Comparison of ENCODE assay signal across 1 cellular context in genomic region chr16:12199524-12199923, GRCh38.
A peak's percentile ranks its signal among the peaks of the same experiment; 100 is the strongest.
TF ChIP-seq lines count a peak whose summit lies in the region.

No MANE protein-coding gene starts in this region.

TF ChIP-seq in HEK293, 187 proteins besides CTCF, POLR2A, EP300 and RAD21 (continued from another document):
- TF ChIP-seq REST (tag by site-specific recombination; IDR thresholded peaks at IDR 0.05) = peak; percentile 89
- no peak for TF ChIP-seq KLF7 (tag by site-specific recombination; IDR thresholded peaks at IDR 0.05; ENCODE audit: borderline replicate concordance)
- TF ChIP-seq ZNF335 (tag by site-specific recombination; conservative IDR thresholded peaks at IDR 0.05) = no peak
- no peak for TF ChIP-seq ZNF37A (tag by site-specific recombination; IDR thresholded peaks at IDR 0.05)
